In genomic region chr9:134477927-134478326, GRCh38 we compare ENCODE assay signal across 21 cellular contexts.
DNase-seq lines count a peak whose midpoint lies in the region; ATAC-seq and TF ChIP-seq lines count a peak whose summit lies in the region.
"Had no signal": no experiment of that assay in that cellular context is flagged by ENCODE, and none has a peak within 500 bp of the region (broad histone marks: within the 10 kb centered on the region; RNA-seq: fewer than 3 reads in every experiment).

No MANE protein-coding gene starts in this region.

- H3K23ac ChIP-seq in mesenchymal stem cell (ENCODE audit: low read length in 2 of 2), result no peak overlapping the region
- no peak overlapping the region for H3K23ac ChIP-seq in trophoblast cell (ENCODE audit: low read length)

- ATAC-seq in right cardiac atrium (no peak), T-helper 17 cell (no peak), thoracic aorta (ENCODE audit: insufficient number of reproducible peaks, low FRiP score, low read depth) (no peak), HG03175 (IDR thresholded peaks at IDR 0.05; ENCODE audit: unreplicated experiment) (no peak)
- ATAC-seq in activated CD8-positive, alpha-beta memory T cell treated with anti-CD3 and anti-CD28 coated beads, Interleukin-2, amount 10 ng/mL, durations not matched to agents 7 days and 5 days, result no peak

- no peaks in the 10 kb centered on the region for H3K27me3 Mint-ChIP-seq in T-helper 17 cell
- no peaks in the 10 kb centered on the region for H3K27me3 Mint-ChIP-seq in activated CD8-positive, alpha-beta memory T cell treated with anti-CD3 and anti-CD28 coated beads, Interleukin-2, amount 10 ng/mL, durations not matched to agents 7 days and 5 days

- no peaks in the 10 kb centered on the region for H3K36me3 Mint-ChIP-seq in T-helper 17 cell (ENCODE audit: low read depth)
- no peaks in the 10 kb centered on the region for H3K36me3 Mint-ChIP-seq in activated CD8-positive, alpha-beta memory T cell treated with anti-CD3 and anti-CD28 coated beads, Interleukin-2, amount 10 ng/mL, durations not matched to agents 7 days and 5 days
- H3K36me3 Mint-ChIP-seq: CD8-positive, alpha-beta memory T cell had no signal

- H3K27ac Mint-ChIP-seq in T-helper 17 cell, result peak overlapping the region; percentile 9
- H3K27ac Mint-ChIP-seq in activated CD8-positive, alpha-beta memory T cell treated with anti-CD3 and anti-CD28 coated beads, Interleukin-2, amount 10 ng/mL, durations not matched to agents 7 days and 5 days, result no peak overlapping the region
- H3K27ac Mint-ChIP-seq: CD8-positive, alpha-beta memory T cell had no signal

- H2BK12ac ChIP-seq in mesenchymal stem cell (ENCODE audit: low read length in 2 of 2) (peak overlapping the region; percentile 49 to 59), trophoblast cell (ENCODE audit: low read length) (no peak overlapping the region)

- no peak overlapping the region for H4K8ac ChIP-seq in mesenchymal stem cell (ENCODE audit: low read length)
- H4K8ac ChIP-seq in trophoblast cell (ENCODE audit: low read depth, low read length), result no peak overlapping the region

- no peaks in the 10 kb centered on the region for H3K9me3 ChIP-seq in right cardiac atrium (ENCODE audit: control insufficient read depth, low read length)
- no peaks in the 10 kb centered on the region for H3K9me3 ChIP-seq in right atrium auricular region
- H3K9me3 ChIP-seq in T-helper 17 cell (ENCODE audit: control insufficient read depth, low read length, poor library complexity, severe bottlenecking), result no peaks in the 10 kb centered on the region
- no peaks in the 10 kb centered on the region for H3K9me3 ChIP-seq in mesenchymal stem cell (ENCODE audit: control insufficient read depth, low read length)
- H3K9me3 ChIP-seq in thoracic aorta, result no peaks in the 10 kb centered on the region
- no peaks in the 10 kb centered on the region for H3K9me3 ChIP-seq in trophoblast cell (ENCODE audit: insufficient read depth, low read depth, low read length)
- H3K9me3 ChIP-seq: MG63, Peyer's patch had no signal

- CTCF ChIA-PET in activated CD8-positive, alpha-beta memory T cell treated with anti-CD3 and anti-CD28 coated beads, Interleukin-2, amount 10 ng/mL, durations not matched to agents 7 days and 5 days (lab: Charles Lee), result no interaction called here

- H2AFZ ChIP-seq in mesenchymal stem cell (ENCODE audit: low read depth, low read length) (no peak overlapping the region), trophoblast cell (ENCODE audit: insufficient read depth, low read length, poor library complexity) (no peak overlapping the region)

- no peak overlapping the region for H3K18ac ChIP-seq in mesenchymal stem cell (ENCODE audit: low read depth in 1 of 2, low read length in 2 of 2)
- H3K18ac ChIP-seq in trophoblast cell (ENCODE audit: low read length), result no peak overlapping the region

- no peak overlapping the region for H4K12ac ChIP-seq in trophoblast cell (ENCODE audit: low read depth, low read length)

- H3K79me1 ChIP-seq in mesenchymal stem cell (replicated peaks; ENCODE audit: low read length, poor library complexity, severe bottlenecking) (no peaks in the 10 kb centered on the region), trophoblast cell (ENCODE audit: low read length) (no peaks in the 10 kb centered on the region)

- H3K4me3 Mint-ChIP-seq in T-helper 17 cell, result no peak overlapping the region
- H3K4me3 Mint-ChIP-seq in activated CD8-positive, alpha-beta memory T cell treated with anti-CD3 and anti-CD28 coated beads, Interleukin-2, amount 10 ng/mL, durations not matched to agents 7 days and 5 days, result no peak overlapping the region
- H3K4me3 Mint-ChIP-seq: CD8-positive, alpha-beta memory T cell had no signal

- H3K9me3 Mint-ChIP-seq in activated CD8-positive, alpha-beta memory T cell treated with anti-CD3 and anti-CD28 coated beads, Interleukin-2, amount 10 ng/mL, durations not matched to agents 7 days and 5 days (ENCODE audit: low read depth), result no peaks in the 10 kb centered on the region
- H3K9me3 Mint-ChIP-seq: CD8-positive, alpha-beta memory T cell had no signal

- no peak overlapping the region for H3K27ac ChIP-seq in right cardiac atrium (ENCODE audit: low read length)
- H3K27ac ChIP-seq in right atrium auricular region, result no peak overlapping the region
- H3K27ac ChIP-seq in mesenchymal stem cell (ENCODE audit: low read length, poor library complexity, severe bottlenecking), result no peak overlapping the region
- H3K27ac ChIP-seq in thoracic aorta, result peak overlapping the region; percentile 46 to 80
- no peak overlapping the region for H3K27ac ChIP-seq in trophoblast cell (ENCODE audit: low read depth, low read length)
- H3K27ac ChIP-seq: HL-60, KMS-11, Peyer's patch had no signal

- H3K4ac ChIP-seq in mesenchymal stem cell (ENCODE audit: low read depth in 1 of 2, low read length in 2 of 2) (peak overlapping the region in 1 of 2 experiments; percentile 35), trophoblast cell (ENCODE audit: low read depth, low read length) (no peak overlapping the region)

- H3K14ac ChIP-seq in mesenchymal stem cell (ENCODE audit: low read length in 2 of 2), result no peak overlapping the region
- no peak overlapping the region for H3K14ac ChIP-seq in trophoblast cell (ENCODE audit: low read length)

- H3K4me1 ChIP-seq in right cardiac atrium (ENCODE audit: control insufficient read depth, insufficient read depth, low read length), result no peaks in the 10 kb centered on the region
- peaks cover 0 to 28% of the 10 kb centered on the region in 2 donors for H3K4me1 ChIP-seq in right atrium auricular region
- peaks cover 21% of the 10 kb centered on the region for H3K4me1 ChIP-seq in mesenchymal stem cell (ENCODE audit: control insufficient read depth, insufficient read depth, low read depth, low read length)
- H3K4me1 ChIP-seq in thoracic aorta (ENCODE audit: control insufficient read depth in 1 of 2, low read depth in 2 of 2), result peaks cover 28 to 55% of the 10 kb centered on the region in 2 donors
- no peaks in the 10 kb centered on the region for H3K4me1 ChIP-seq in trophoblast cell (ENCODE audit: control insufficient read depth in 1 of 2, insufficient read depth in 2 of 2, low read length in 2 of 2)

- H3K4me3 ChIP-seq in right cardiac atrium (ENCODE audit: low read length), result no peak overlapping the region
- H3K4me3 ChIP-seq in right atrium auricular region, result no peak overlapping the region
- H3K4me3 ChIP-seq in mesenchymal stem cell (ENCODE audit: insufficient read depth in 1 of 2, low read depth in 1 of 2, low read length in 2 of 2), result no peak overlapping the region
- H3K4me3 ChIP-seq in thoracic aorta, result peak overlapping the region; percentile 23
- no peak overlapping the region for H3K4me3 ChIP-seq in trophoblast cell (ENCODE audit: low read depth, low read length)
- H3K4me3 ChIP-seq: MG63, Peyer's patch had no signal

- no peak overlapping the region for H2BK15ac ChIP-seq in mesenchymal stem cell (ENCODE audit: low read depth, poor library complexity, severe bottlenecking)

- 91% methylated on average over 14 of the region's 14 CpGs for WGBS in right cardiac atrium
- 92% methylated on average over 14 of the region's 14 CpGs for WGBS in mesenchymal stem cell
- WGBS in trophoblast cell (ENCODE audit: extremely low coverage, insufficient coverage, insufficient read length), result no CpG with 5 or more reads among the region's 14 CpGs

- H3K4me2 ChIP-seq in mesenchymal stem cell (ENCODE audit: low read length, poor library complexity, severe bottlenecking) (no peak overlapping the region), trophoblast cell (ENCODE audit: low read length) (no peak overlapping the region)
- H3K4me2 ChIP-seq: KMS-11 had no signal

- H2AK5ac ChIP-seq in mesenchymal stem cell (ENCODE audit: low read length, severe bottlenecking) (no peak overlapping the region), trophoblast cell (ENCODE audit: low read length) (no peak overlapping the region)

- H3K36me3 ChIP-seq in right atrium auricular region, result no peaks in the 10 kb centered on the region
- no peaks in the 10 kb centered on the region for H3K36me3 ChIP-seq in mesenchymal stem cell (ENCODE audit: control insufficient read depth in 1 of 2, insufficient read depth in 2 of 2, low read depth in 1 of 2, low read length in 2 of 2)
- H3K36me3 ChIP-seq in thoracic aorta, result no peaks in the 10 kb centered on the region
- no peaks in the 10 kb centered on the region for H3K36me3 ChIP-seq in trophoblast cell (ENCODE audit: control insufficient read depth in 1 of 2, insufficient read depth in 2 of 2, low read length in 2 of 2)
- H3K36me3 ChIP-seq: MG63, Peyer's patch had no signal

- H2BK120ac ChIP-seq in mesenchymal stem cell (ENCODE audit: low read depth, low read length) (no peak overlapping the region), trophoblast cell (ENCODE audit: insufficient read depth, low read length, poor library complexity) (no peak overlapping the region)

- TF ChIP-seq CTCF in right atrium auricular region (IDR thresholded peaks at IDR 0.05) (no peak), thoracic aorta (IDR thresholded peaks at IDR 0.05) (no peak)

- H3K79me2 ChIP-seq in trophoblast cell (ENCODE audit: control insufficient read depth, insufficient read depth, low read length, poor library complexity), result no peaks in the 10 kb centered on the region

- H3K9ac ChIP-seq in mesenchymal stem cell (ENCODE audit: low read length), result no peak overlapping the region
- no peak overlapping the region for H3K9ac ChIP-seq in trophoblast cell (ENCODE audit: low read length)
- H3K9ac ChIP-seq: KMS-11 had no signal

- intact Hi-C loops in right cardiac atrium (cut with DNase I), result no loop called here

- H4K91ac ChIP-seq in mesenchymal stem cell (ENCODE audit: low read length) (no peak overlapping the region), trophoblast cell (ENCODE audit: low read depth, low read length) (no peak overlapping the region)

- H3K4me1 Mint-ChIP-seq in T-helper 17 cell, result no peaks in the 10 kb centered on the region
- H3K4me1 Mint-ChIP-seq in activated CD8-positive, alpha-beta memory T cell treated with anti-CD3 and anti-CD28 coated beads, Interleukin-2, amount 10 ng/mL, durations not matched to agents 7 days and 5 days, result no peaks in the 10 kb centered on the region
- H3K4me1 Mint-ChIP-seq: CD8-positive, alpha-beta memory T cell had no signal

- H2BK5ac ChIP-seq in mesenchymal stem cell (ENCODE audit: low read depth, low read length, poor library complexity, severe bottlenecking) (no peak overlapping the region), trophoblast cell (ENCODE audit: low read depth, low read length, poor library complexity) (no peak overlapping the region)

- DNase-seq in right cardiac atrium (peak in 2 of 3 donors; percentile 8 to 12), right atrium auricular region (ENCODE audit: low spot score) (no peak), T-helper 17 cell (no peak), mesenchymal stem cell (no peak), thoracic aorta (ENCODE audit: low spot score) (peak; percentile 65), trophoblast cell (no peak)
- DNase-seq in activated CD8-positive, alpha-beta memory T cell treated with anti-CD3 and anti-CD28 coated beads, Interleukin-2, amount 10 ng/mL, durations not matched to agents 7 days and 5 days, result no peak
- DNase-seq: AML-193; CD8-positive, alpha-beta memory T cell; DND-41; GF-D8; GOT3; NCI-H1092 treated with DMSO at 0.1 percent for 48 hours; NCI-H187; NCI-H774; Peyer's patch; SHP77 had no signal

- H3K27me3 ChIP-seq in right cardiac atrium (ENCODE audit: control insufficient read depth, insufficient read depth) (no peaks in the 10 kb centered on the region), right atrium auricular region (no peaks in the 10 kb centered on the region), mesenchymal stem cell (ENCODE audit: control insufficient read depth in 1 of 2, insufficient read depth in 1 of 2, low read length in 2 of 2) (peaks cover 0 to 2% of the 10 kb centered on the region in 2 experiments), thoracic aorta (replicated peaks; ENCODE audit: insufficient read depth) (no peaks in the 10 kb centered on the region), trophoblast cell (ENCODE audit: insufficient read depth, low read length) (no peaks in the 10 kb centered on the region)
- H3K27me3 ChIP-seq: MG63, Peyer's patch had no signal

Comparison
In these comparisons a context has a peak if more than half of its experiments do, and no peak if none do; other contexts are left out.
1. DNase-seq: peak in right cardiac atrium (2 of 3) and thoracic aorta (single experiment); none in right atrium auricular region (single experiment), T-helper 17 cell (0 of 3), mesenchymal stem cell (single experiment), activated CD8-positive, alpha-beta memory T cell treated with anti-CD3 and anti-CD28 coated beads, Interleukin-2, amount 10 ng/mL, durations not matched to agents 7 days and 5 days (single experiment) and trophoblast cell (0 of 2).
2. H3K27ac ChIP-seq: peak in thoracic aorta (2 of 2); none in right cardiac atrium (single experiment), right atrium auricular region (0 of 2), mesenchymal stem cell (single experiment) and trophoblast cell (single experiment).